ENCODE assay signal across 9 cellular contexts in genomic region chr17:44121997-44122824, GRCh38. TPM values are rescaled to one million over a fixed set of nuclear protein-coding genes. Genes with fewer than 3 reads are reported as not detected.
DNase-seq lines count a peak whose midpoint lies in the region; ATAC-seq, FAIRE-seq and TF ChIP-seq lines count a peak whose summit lies in the region.
"Had no signal": no experiment of that assay in that cellular context is flagged by ENCODE, and none has a peak within 500 bp of the region (broad histone marks: within the 10 kb centered on the region; RNA-seq: fewer than 3 reads in every experiment).

No MANE protein-coding gene starts in this region.

- no peaks in the 10 kb centered on the region for H3K9me3 Mint-ChIP-seq in T-helper 1 cell treated with Interleukin-12 subunit alpha and Interleukin-12 subunit beta and Interleukin-4 antibody, amounts not matched to agents 30 μg/mL and 1 μg/mL, for 36 hours
- H3K9me3 Mint-ChIP-seq in activated naive CD4-positive, alpha-beta T cell treated with anti-CD3 and anti-CD28 coated beads, Interleukin-2, amount 50 U/mL, for 72 hours = no peaks in the 10 kb centered on the region

- peak overlapping the region; percentile 64 for H3K4me2 ChIP-seq in keratinocyte (ENCODE audit: control insufficient read depth, extremely low read depth, insufficient read depth, low read depth, low read length)

- no peaks in the 10 kb centered on the region for H4K20me1 ChIP-seq in keratinocyte (ENCODE audit: control insufficient read depth, extremely low read depth, insufficient read depth, low read length)

- no peak for DNase-seq in T-helper 1 cell
- DNase-seq in activated naive CD4-positive, alpha-beta T cell treated with anti-CD3 and anti-CD28 coated beads, Interleukin-2, amount 50 U/mL, for 72 hours (ENCODE audit: low spot score in 2 of 2) = no peak
- no peak for DNase-seq in keratinocyte (ENCODE audit: low read depth, low spot score)
- DNase-seq in iPS-NIHi7 (ENCODE audit: extremely low spot score) = no peak
- DNase-seq in HK-2 (ENCODE audit: unreplicated experiment) = no peak

- H3K36me3 ChIP-seq in keratinocyte (ENCODE audit: control insufficient read depth in 2 of 2, extremely low read depth in 1 of 2, insufficient read depth in 2 of 2, low read length in 2 of 2) = no peaks in the 10 kb centered on the region

- H3K36me3 Mint-ChIP-seq in T-helper 1 cell treated with Interleukin-12 subunit alpha and Interleukin-12 subunit beta and Interleukin-4 antibody, amounts not matched to agents 30 μg/mL and 1 μg/mL, for 36 hours (ENCODE audit: low read depth) = no peaks in the 10 kb centered on the region
- H3K36me3 Mint-ChIP-seq in activated naive CD4-positive, alpha-beta T cell treated with anti-CD3 and anti-CD28 coated beads, Interleukin-2, amount 50 U/mL, for 72 hours = no peaks in the 10 kb centered on the region

- H3K4me1 Mint-ChIP-seq in T-helper 1 cell treated with Interleukin-12 subunit alpha and Interleukin-12 subunit beta and Interleukin-4 antibody, amounts not matched to agents 30 μg/mL and 1 μg/mL, for 36 hours (ENCODE audit: low read depth) = peaks cover 17% of the 10 kb centered on the region

- H3K27ac ChIP-seq in keratinocyte (ENCODE audit: control insufficient read depth, insufficient read depth, low read length) (no peak overlapping the region), temporal lobe (ENCODE audit: low read depth, low read length) (peak overlapping the region; percentile 93)

- peak overlapping the region; percentile 49 to 70 (median 68) for H3K4me3 ChIP-seq in keratinocyte (ENCODE audit: control insufficient read depth in 2 of 3, extremely low read depth in 1 of 3, insufficient read depth in 2 of 3, low read depth in 1 of 3, low read length in 3 of 3)

- no peaks in the 10 kb centered on the region for H3K79me2 ChIP-seq in keratinocyte (ENCODE audit: control insufficient read depth, insufficient read depth, low read length)

- FAIRE-seq in keratinocyte (lab: Jason Lieb, UNC) = no peak
- FAIRE-seq: islet of Langerhans had no signal

- no peaks in the 10 kb centered on the region for H3K9me3 ChIP-seq in keratinocyte (ENCODE audit: control insufficient read depth, low read depth, low read length)

- peaks cover 11% of the 10 kb centered on the region for H3K27me3 Mint-ChIP-seq in T-helper 1 cell treated with Interleukin-12 subunit alpha and Interleukin-12 subunit beta and Interleukin-4 antibody, amounts not matched to agents 30 μg/mL and 1 μg/mL, for 36 hours (ENCODE audit: low read depth)

- no peak for ATAC-seq in activated naive CD4-positive, alpha-beta T cell treated with anti-CD3 and anti-CD28 coated beads, Interleukin-2, amount 50 U/mL, for 72 hours
- no peak for ATAC-seq in GM19324 (IDR thresholded peaks at IDR 0.05; ENCODE audit: low FRiP score, unreplicated experiment)

- peaks cover 9% of the 10 kb centered on the region for H3K4me1 ChIP-seq in keratinocyte (ENCODE audit: control insufficient read depth, extremely low read depth, insufficient read depth, low read length)

- peaks cover 9% of the 10 kb centered on the region for H3K27me3 ChIP-seq in keratinocyte (ENCODE audit: control insufficient read depth, extremely low read depth, insufficient read depth, low read length)

- H3K9me1 ChIP-seq in keratinocyte (ENCODE audit: control insufficient read depth, extremely low read depth, insufficient read depth, low read length) = no peaks in the 10 kb centered on the region

- peak overlapping the region; percentile 66 for H3K27ac Mint-ChIP-seq in T-helper 1 cell treated with Interleukin-12 subunit alpha and Interleukin-12 subunit beta and Interleukin-4 antibody, amounts not matched to agents 30 μg/mL and 1 μg/mL, for 36 hours
- peak overlapping the region; percentile 81 to 95 for H3K27ac Mint-ChIP-seq in activated naive CD4-positive, alpha-beta T cell treated with anti-CD3 and anti-CD28 coated beads, Interleukin-2, amount 50 U/mL, for 72 hours

- dilution Hi-C loops in keratinocyte (cut with MboI; ENCODE audit: extremely low pct_ligation_motif_present, low sequenced_read_pairs) = no loop called here

- peak overlapping the region; percentile 78 for H3K9ac ChIP-seq in keratinocyte (ENCODE audit: control insufficient read depth, extremely low read depth, insufficient read depth, low read length)

- H3K4me3 Mint-ChIP-seq in T-helper 1 cell treated with Interleukin-12 subunit alpha and Interleukin-12 subunit beta and Interleukin-4 antibody, amounts not matched to agents 30 μg/mL and 1 μg/mL, for 36 hours = peak overlapping the region; percentile 83

- no peak for TF ChIP-seq CTCF in keratinocyte (optimal IDR thresholded peaks at IDR 0.05 in 1 of 3, IDR thresholded peaks at IDR 0.05 in 1 of 3, conservative IDR thresholded peaks at IDR 0.05 in 1 of 3; ENCODE audit: extremely low read depth in 1 of 3, insufficient read depth in 2 of 3, low read length in 3 of 3)

- H2AFZ ChIP-seq in keratinocyte (ENCODE audit: control insufficient read depth, low read length) = no peak overlapping the region

RNA-seq across cellular contexts. Expression of gene HDAC5, which starts 1.2 kb away (rescaled TPM):
- total RNA-seq in activated naive CD4-positive, alpha-beta T cell treated with anti-CD3 and anti-CD28 coated beads, Interleukin-2, amount 50 U/mL, for 72 hours = 10 to 100 TPM; 17.3 to 27.8 TPM
- 3.0 to 11.1 TPM (median 4.5 TPM) in 3 replicates for polyA plus RNA-seq in keratinocyte
- 42.8 TPM for polyA plus RNA-seq in keratinocyte (2011; ENCODE audit: low read depth)
- 4.4 and 7.3 TPM in 2 replicates for polyA plus RNA-seq in keratinocyte (2011; cell fraction: cytosol; rRNA removed)
- polyA plus RNA-seq in keratinocyte (2011; cell fraction: nucleus; rRNA removed) = 6.9 and 8.3 TPM in 2 replicates
- polyA plus RNA-seq in keratinocyte (2012; ENCODE audit: low replicate concordance) = 6.0 and 43.9 TPM in 2 replicates
- 14.3 to 22.8 TPM (median 19.8 TPM) in 3 replicates for polyA minus RNA-seq in keratinocyte
- 16.5 TPM for polyA minus RNA-seq in keratinocyte (2011; cell fraction: cytosol; rRNA and poly(A)+ RNA removed)
- polyA minus RNA-seq in keratinocyte (2011; cell fraction: nucleus; rRNA and poly(A)+ RNA removed) = 9.6 and 10.8 TPM in 2 replicates
- total RNA-seq in temporal lobe = 60.2 TPM

RNA-seq across cellular contexts. Expression of gene HROB, which starts 19.5 kb away (rescaled TPM):
- total RNA-seq in activated naive CD4-positive, alpha-beta T cell treated with anti-CD3 and anti-CD28 coated beads, Interleukin-2, amount 50 U/mL, for 72 hours = 10 to 100 TPM; 23.7 to 25.0 TPM
- polyA plus RNA-seq in keratinocyte = 1.3 to 4.5 TPM (median 3.4 TPM) in 3 replicates
- 0.37 TPM for polyA plus RNA-seq in keratinocyte (2011; ENCODE audit: low read depth)
- 1.9 and 2.0 TPM in 2 replicates for polyA plus RNA-seq in keratinocyte (2011; cell fraction: cytosol; rRNA removed)
- polyA plus RNA-seq in keratinocyte (2011; cell fraction: nucleus; rRNA removed) = 3.5 and 5.1 TPM in 2 replicates
- polyA plus RNA-seq in keratinocyte (2012; ENCODE audit: low replicate concordance) = 0.75 and 3.2 TPM in 2 replicates
- polyA minus RNA-seq in keratinocyte = 3.7 to 8.3 TPM (median 5.1 TPM) in 3 replicates
- polyA minus RNA-seq in keratinocyte (2011; cell fraction: cytosol; rRNA and poly(A)+ RNA removed) = 6.3 TPM
- 1.7 and 2.5 TPM in 2 replicates for polyA minus RNA-seq in keratinocyte (2011; cell fraction: nucleus; rRNA and poly(A)+ RNA removed)
- total RNA-seq in temporal lobe = 0.74 TPM

RNA-seq across cellular contexts. Expression of gene ASB16, which starts 48.3 kb away (rescaled TPM):
- total RNA-seq in activated naive CD4-positive, alpha-beta T cell treated with anti-CD3 and anti-CD28 coated beads, Interleukin-2, amount 50 U/mL, for 72 hours = under 1 TPM; 0.39 to 0.52 TPM
- polyA plus RNA-seq in keratinocyte = not detected in 3 replicates
- not detected for polyA plus RNA-seq in keratinocyte (2011; ENCODE audit: low read depth)
- polyA plus RNA-seq in keratinocyte (2011; cell fraction: cytosol; rRNA removed) = not detected in 2 replicates
- not detected in 2 replicates for polyA plus RNA-seq in keratinocyte (2011; cell fraction: nucleus; rRNA removed)
- 0.24 and 0.32 TPM in 2 replicates for polyA plus RNA-seq in keratinocyte (2012; ENCODE audit: low replicate concordance)
- polyA minus RNA-seq in keratinocyte = not detected in 3 replicates
- not detected for polyA minus RNA-seq in keratinocyte (2011; cell fraction: cytosol; rRNA and poly(A)+ RNA removed)
- not detected in 2 replicates for polyA minus RNA-seq in keratinocyte (2011; cell fraction: nucleus; rRNA and poly(A)+ RNA removed)
- total RNA-seq in temporal lobe = not detected

RNA-seq across cellular contexts. Expression of gene G6PC3, which starts 51.7 kb away (rescaled TPM):
- 10 to 100 TPM; 17.7 to 20.3 TPM for total RNA-seq in activated naive CD4-positive, alpha-beta T cell treated with anti-CD3 and anti-CD28 coated beads, Interleukin-2, amount 50 U/mL, for 72 hours
- 28.0 to 44.2 TPM (median 37.9 TPM) in 3 replicates for polyA plus RNA-seq in keratinocyte
- 1.1 TPM for polyA plus RNA-seq in keratinocyte (2011; ENCODE audit: low read depth)
- polyA plus RNA-seq in keratinocyte (2011; cell fraction: cytosol; rRNA removed) = 25.6 and 47.9 TPM in 2 replicates
- 31.1 and 39.6 TPM in 2 replicates for polyA plus RNA-seq in keratinocyte (2011; cell fraction: nucleus; rRNA removed)
- 24.7 and 39.9 TPM in 2 replicates for polyA plus RNA-seq in keratinocyte (2012; ENCODE audit: low replicate concordance)
- 37.6 to 78.4 TPM (median 53.8 TPM) in 3 replicates for polyA minus RNA-seq in keratinocyte
- polyA minus RNA-seq in keratinocyte (2011; cell fraction: cytosol; rRNA and poly(A)+ RNA removed) = 57.2 TPM
- 19.8 and 23.8 TPM in 2 replicates for polyA minus RNA-seq in keratinocyte (2011; cell fraction: nucleus; rRNA and poly(A)+ RNA removed)
- 11.3 TPM for total RNA-seq in temporal lobe

RNA-seq across cellular contexts. Expression of gene LSM12, which starts 55.7 kb away (rescaled TPM):
- 10 to 100 TPM; 71.4 to 73.5 TPM for total RNA-seq in activated naive CD4-positive, alpha-beta T cell treated with anti-CD3 and anti-CD28 coated beads, Interleukin-2, amount 50 U/mL, for 72 hours
- 40.1 to 74.3 TPM (median 49.5 TPM) in 3 replicates for polyA plus RNA-seq in keratinocyte
- polyA plus RNA-seq in keratinocyte (2011; ENCODE audit: low read depth) = 32.5 TPM
- polyA plus RNA-seq in keratinocyte (2011; cell fraction: cytosol; rRNA removed) = 44.1 and 59.8 TPM in 2 replicates
- polyA plus RNA-seq in keratinocyte (2011; cell fraction: nucleus; rRNA removed) = 23.5 and 23.8 TPM in 2 replicates
- 38.9 and 48.8 TPM in 2 replicates for polyA plus RNA-seq in keratinocyte (2012; ENCODE audit: low replicate concordance)
- polyA minus RNA-seq in keratinocyte = 38.0 to 89.3 TPM (median 75.4 TPM) in 3 replicates
- polyA minus RNA-seq in keratinocyte (2011; cell fraction: cytosol; rRNA and poly(A)+ RNA removed) = 68.3 TPM
- 11.5 and 17.5 TPM in 2 replicates for polyA minus RNA-seq in keratinocyte (2011; cell fraction: nucleus; rRNA and poly(A)+ RNA removed)
- 11.6 TPM for total RNA-seq in temporal lobe

Comparison
In these comparisons a context has a peak if more than half of its experiments do, and no peak if none do; other contexts are left out.
1. RNA of gene HROB, which starts 19.5 kb away (total RNA-seq): 23.7 to 25.0 TPM in activated naive CD4-positive, alpha-beta T cell treated with anti-CD3 and anti-CD28 coated beads, Interleukin-2, amount 50 U/mL, for 72 hours; 0.74 TPM in temporal lobe (single experiment); every median in the first group is over 10 times any median in the second.